ENCODE assay signal across 21 cellular contexts in genomic region chr11:65657426-65657825, GRCh38. TPM values are rescaled to one million over a fixed set of nuclear protein-coding genes. Genes with fewer than 3 reads are reported as not detected.
DNase-seq lines count a peak whose midpoint lies in the region; ATAC-seq and TF ChIP-seq lines count a peak whose summit lies in the region.
"Had no signal": no experiment of that assay in that cellular context is flagged by ENCODE, and none has a peak within 500 bp of the region (broad histone marks: within the 10 kb centered on the region; RNA-seq: fewer than 3 reads in every experiment).

No MANE protein-coding gene starts in this region.

- no peak for DNase-seq in activated CD8-positive, alpha-beta T cell treated with anti-CD3 and anti-CD28 coated beads for 36 hours
- DNase-seq in activated CD8-positive, alpha-beta T cell treated with anti-CD3 and anti-CD28 coated beads, Interleukin-2, amount 10 ng/mL, durations not matched to agents 7 days and 5 days = no peak
- DNase-seq in RWPE1 (ENCODE audit: low spot score) = no peak
- no peak for DNase-seq in chondrocyte (ENCODE audit: low spot score)
- no peak for DNase-seq in neural progenitor cell (ENCODE audit: low spot score)
- no peak for DNase-seq in NCI-H146 (lab: John Stamatoyannopoulos, UW)
- no peak for DNase-seq in NCI-H1436 treated with DMSO at 0.1 percent for 48 hours (lab: John Stamatoyannopoulos, UW)
- no peak for DNase-seq in pons (ENCODE audit: low spot score)
- DNase-seq: activated CD4-positive, CD25-positive, alpha-beta regulatory T cell treated with anti-CD3 and anti-CD28 coated beads, Interleukin-2, amount 50 U/mL, for 72 hours; BE2C; endodermal cell; left cardiac atrium; mesendoderm; NCI-H1048; NCI-H2029 treated with DMSO at 0.1 percent for 48 hours; NCI-H226; NCI-H748 treated with DMSO at 0.1 percent for 48 hours; stimulated activated CD4-positive, alpha-beta T cell treated with anti-CD3 and anti-CD28 coated beads, Interleukin-15, amount 100 ng/mL, for 24 hours; upper lobe of right lung had no signal

- H3K4me1 Mint-ChIP-seq in activated CD8-positive, alpha-beta T cell treated with anti-CD3 and anti-CD28 coated beads for 36 hours (ENCODE audit: low read depth) = peaks cover 58% of the 10 kb centered on the region
- peaks cover 50% of the 10 kb centered on the region for H3K4me1 Mint-ChIP-seq in activated CD8-positive, alpha-beta T cell treated with anti-CD3 and anti-CD28 coated beads, Interleukin-2, amount 10 ng/mL, durations not matched to agents 7 days and 5 days (ENCODE audit: low read depth)
- peaks cover 28% of the 10 kb centered on the region for H3K4me1 Mint-ChIP-seq in chondrocyte (ENCODE audit: low read depth)
- peaks cover 19% of the 10 kb centered on the region for H3K4me1 Mint-ChIP-seq in neural progenitor cell

- H3K27me3 ChIP-seq in neural progenitor cell = no peaks in the 10 kb centered on the region
- H3K27me3 ChIP-seq: BE2C, upper lobe of right lung had no signal

- peaks cover 55% of the 10 kb centered on the region for H3K36me3 Mint-ChIP-seq in activated CD8-positive, alpha-beta T cell treated with anti-CD3 and anti-CD28 coated beads for 36 hours (ENCODE audit: low read depth)
- peaks cover 75% of the 10 kb centered on the region for H3K36me3 Mint-ChIP-seq in activated CD8-positive, alpha-beta T cell treated with anti-CD3 and anti-CD28 coated beads, Interleukin-2, amount 10 ng/mL, durations not matched to agents 7 days and 5 days (ENCODE audit: low read depth)
- H3K36me3 Mint-ChIP-seq in chondrocyte (ENCODE audit: low read depth) (peaks cover 37% of the 10 kb centered on the region), neural progenitor cell (peaks cover 42% of the 10 kb centered on the region)

- no peaks in the 10 kb centered on the region for H3K36me3 ChIP-seq in neural progenitor cell

- H3K9me3 ChIP-seq in neural progenitor cell (ENCODE audit: low read depth) = no peaks in the 10 kb centered on the region
- H3K9me3 ChIP-seq: BE2C, upper lobe of right lung had no signal

- H3F3A ChIP-seq in neural progenitor cell (ENCODE audit: low read depth) = peaks cover 24% of the 10 kb centered on the region

- ATAC-seq in activated CD8-positive, alpha-beta T cell treated with anti-CD3 and anti-CD28 coated beads for 36 hours = no peak
- ATAC-seq in activated CD8-positive, alpha-beta T cell treated with anti-CD3 and anti-CD28 coated beads, Interleukin-2, amount 10 ng/mL, durations not matched to agents 7 days and 5 days = no peak
- ATAC-seq: left cardiac atrium, sciatic nerve, upper lobe of right lung had no signal

- H3K27me3 Mint-ChIP-seq in activated CD8-positive, alpha-beta T cell treated with anti-CD3 and anti-CD28 coated beads for 36 hours = no peaks in the 10 kb centered on the region
- H3K27me3 Mint-ChIP-seq in activated CD8-positive, alpha-beta T cell treated with anti-CD3 and anti-CD28 coated beads, Interleukin-2, amount 10 ng/mL, durations not matched to agents 7 days and 5 days (ENCODE audit: low read depth) = no peaks in the 10 kb centered on the region
- H3K27me3 Mint-ChIP-seq in chondrocyte (ENCODE audit: low read depth) (no peaks in the 10 kb centered on the region), neural progenitor cell (ENCODE audit: insufficient read depth, low read depth) (peaks cover 3% of the 10 kb centered on the region)
- H3K27me3 Mint-ChIP-seq: brain had no signal

- intact Hi-C loops in activated CD8-positive, alpha-beta T cell treated with anti-CD3 and anti-CD28 coated beads for 36 hours (cut with micrococcal nuclease) = no loop called here

- peak overlapping the region; percentile 28 for H3K27ac ChIP-seq in RWPE1
- H3K27ac ChIP-seq in neural progenitor cell = no peak overlapping the region
- H3K27ac ChIP-seq: upper lobe of right lung had no signal

- no peak overlapping the region for H3K4me3 ChIP-seq in neural progenitor cell
- H3K4me3 ChIP-seq: upper lobe of right lung had no signal

- peaks cover 6% of the 10 kb centered on the region for H4K20me1 ChIP-seq in neural progenitor cell (ENCODE audit: low read depth)

- no peaks in the 10 kb centered on the region for H3K9me3 Mint-ChIP-seq in activated CD8-positive, alpha-beta T cell treated with anti-CD3 and anti-CD28 coated beads for 36 hours
- no peaks in the 10 kb centered on the region for H3K9me3 Mint-ChIP-seq in activated CD8-positive, alpha-beta T cell treated with anti-CD3 and anti-CD28 coated beads, Interleukin-2, amount 10 ng/mL, durations not matched to agents 7 days and 5 days (ENCODE audit: insufficient read depth)
- no peaks in the 10 kb centered on the region for H3K9me3 Mint-ChIP-seq in chondrocyte (ENCODE audit: low read depth)
- no peaks in the 10 kb centered on the region for H3K9me3 Mint-ChIP-seq in neural progenitor cell
- H3K9me3 Mint-ChIP-seq: brain, endodermal cell had no signal

- H3K4me1 ChIP-seq in neural progenitor cell = peaks cover 11% of the 10 kb centered on the region

- no peak for TF ChIP-seq CTCF in activated CD8-positive, alpha-beta T cell treated with anti-CD3 and anti-CD28 coated beads for 36 hours (IDR thresholded peaks at IDR 0.05)
- no peak for TF ChIP-seq CTCF in RWPE1 (conservative IDR thresholded peaks at IDR 0.05; ENCODE audit: low read depth)
- no peak for TF ChIP-seq CTCF in chondrocyte (IDR thresholded peaks at IDR 0.05)
- no peak for TF ChIP-seq CTCF in neural progenitor cell (IDR thresholded peaks at IDR 0.05)

- POLR2A ChIA-PET in activated CD8-positive, alpha-beta T cell treated with anti-CD3 and anti-CD28 coated beads for 36 hours (lab: Charles Lee) = interaction anchor here (1.0 to 21.3 kb wide), 3 partner anchors 14 to 69 kb away, joined by 3 to 320 read pairs (median 5); partner anchors contain the start of gene SIPA1
- POLR2A ChIA-PET in activated CD8-positive, alpha-beta T cell treated with anti-CD3 and anti-CD28 coated beads, Interleukin-2, amount 10 ng/mL, durations not matched to agents 7 days and 5 days (lab: Charles Lee) = interaction anchor here (0.8 kb wide), 1 partner anchor 202 kb away, joined by 3 read pairs; no protein-coding TSS in a partner anchor
- POLR2A ChIA-PET in RWPE1 (lab: Yijun Ruan, JAX; ENCODE audit: low non-redundant PET) = no interaction called here

- CTCF ChIA-PET in activated CD8-positive, alpha-beta T cell treated with anti-CD3 and anti-CD28 coated beads for 36 hours (lab: Charles Lee) = no interaction called here
- CTCF ChIA-PET in activated CD8-positive, alpha-beta T cell treated with anti-CD3 and anti-CD28 coated beads, Interleukin-2, amount 10 ng/mL, durations not matched to agents 7 days and 5 days (lab: Charles Lee) = interaction anchor here (1.0 kb wide), 1 partner anchor 25 kb away, joined by 3 read pairs; no protein-coding TSS in a partner anchor
- CTCF ChIA-PET in RWPE1 (lab: Yijun Ruan, JAX) = no interaction called here

- H3K4me2 ChIP-seq in neural progenitor cell = no peak overlapping the region

- no peak overlapping the region for H3K9ac ChIP-seq in neural progenitor cell

- no peak overlapping the region for H3K4me3 Mint-ChIP-seq in activated CD8-positive, alpha-beta T cell treated with anti-CD3 and anti-CD28 coated beads for 36 hours
- no peak overlapping the region for H3K4me3 Mint-ChIP-seq in activated CD8-positive, alpha-beta T cell treated with anti-CD3 and anti-CD28 coated beads, Interleukin-2, amount 10 ng/mL, durations not matched to agents 7 days and 5 days
- H3K4me3 Mint-ChIP-seq in chondrocyte (ENCODE audit: unreplicated experiment) = no peak overlapping the region
- H3K4me3 Mint-ChIP-seq in neural progenitor cell = peak overlapping the region; percentile 57
- H3K4me3 Mint-ChIP-seq: endodermal cell had no signal

- no peak overlapping the region for H2AFZ ChIP-seq in neural progenitor cell (replicated peaks)

- peak overlapping the region; percentile 62 for H3K27ac Mint-ChIP-seq in activated CD8-positive, alpha-beta T cell treated with anti-CD3 and anti-CD28 coated beads for 36 hours
- H3K27ac Mint-ChIP-seq in activated CD8-positive, alpha-beta T cell treated with anti-CD3 and anti-CD28 coated beads, Interleukin-2, amount 10 ng/mL, durations not matched to agents 7 days and 5 days = no peak overlapping the region
- H3K27ac Mint-ChIP-seq in chondrocyte (ENCODE audit: unreplicated experiment) (peak overlapping the region; percentile 10), neural progenitor cell (no peak overlapping the region)
- H3K27ac Mint-ChIP-seq: endodermal cell had no signal

- peaks cover 15% of the 10 kb centered on the region for H3K79me2 ChIP-seq in neural progenitor cell (ENCODE audit: low read depth)

RNA-seq across cellular contexts. Expression of gene RELA, which starts 5.3 kb away (rescaled TPM):
- total RNA-seq in activated CD8-positive, alpha-beta T cell treated with anti-CD3 and anti-CD28 coated beads for 36 hours = 10 to 100 TPM; 65.6 to 72.5 TPM
- 10 to 100 TPM; 72.5 to 82.4 TPM for total RNA-seq in activated CD8-positive, alpha-beta T cell treated with anti-CD3 and anti-CD28 coated beads, Interleukin-2, amount 10 ng/mL, durations not matched to agents 7 days and 5 days
- total RNA-seq in chondrocyte (65.3 to 73.6 TPM (median 72.7 TPM) in 3 replicates), neural progenitor cell (ENCODE audit: low replicate concordance) (11.0 and 14.7 TPM in 2 replicates)

RNA-seq across cellular contexts. Expression of gene SIPA1, which starts 19.5 kb away (rescaled TPM):
- total RNA-seq in activated CD8-positive, alpha-beta T cell treated with anti-CD3 and anti-CD28 coated beads for 36 hours = 100 to 1,000 TPM; 172 to 180 TPM
- 100 to 1,000 TPM; 245 to 274 TPM for total RNA-seq in activated CD8-positive, alpha-beta T cell treated with anti-CD3 and anti-CD28 coated beads, Interleukin-2, amount 10 ng/mL, durations not matched to agents 7 days and 5 days
- total RNA-seq in chondrocyte = 22.7 to 33.3 TPM (median 27.4 TPM) in 3 replicates
- total RNA-seq in neural progenitor cell (ENCODE audit: low replicate concordance) = 4.7 and 16.4 TPM in 2 replicates

RNA-seq across cellular contexts. Expression of gene PCNX3, which starts 41.9 kb away (rescaled TPM):
- 10 to 100 TPM; 34.3 to 34.4 TPM for total RNA-seq in activated CD8-positive, alpha-beta T cell treated with anti-CD3 and anti-CD28 coated beads for 36 hours
- total RNA-seq in activated CD8-positive, alpha-beta T cell treated with anti-CD3 and anti-CD28 coated beads, Interleukin-2, amount 10 ng/mL, durations not matched to agents 7 days and 5 days = 10 to 100 TPM; 50.1 to 54.8 TPM
- total RNA-seq in chondrocyte (32.6 to 57.7 TPM (median 36.3 TPM) in 3 replicates), neural progenitor cell (ENCODE audit: low replicate concordance) (6.6 and 19.3 TPM in 2 replicates)

RNA-seq across cellular contexts. Expression of gene MAP3K11, which starts 43.4 kb away (rescaled TPM):
- total RNA-seq in activated CD8-positive, alpha-beta T cell treated with anti-CD3 and anti-CD28 coated beads for 36 hours = 10 to 100 TPM; 40.3 to 45.6 TPM
- 10 to 100 TPM; 56.7 to 66.5 TPM for total RNA-seq in activated CD8-positive, alpha-beta T cell treated with anti-CD3 and anti-CD28 coated beads, Interleukin-2, amount 10 ng/mL, durations not matched to agents 7 days and 5 days
- 30.2 to 34.6 TPM (median 31.6 TPM) in 3 replicates for total RNA-seq in chondrocyte
- total RNA-seq in neural progenitor cell (ENCODE audit: low replicate concordance) = 9.9 and 42.0 TPM in 2 replicates

RNA-seq across cellular contexts. Expression of gene KAT5, which starts 54.6 kb away (rescaled TPM):
- total RNA-seq in activated CD8-positive, alpha-beta T cell treated with anti-CD3 and anti-CD28 coated beads for 36 hours = 10 to 100 TPM; 67.7 to 71.8 TPM
- 10 to 100 TPM; 63.2 to 68.7 TPM for total RNA-seq in activated CD8-positive, alpha-beta T cell treated with anti-CD3 and anti-CD28 coated beads, Interleukin-2, amount 10 ng/mL, durations not matched to agents 7 days and 5 days
- total RNA-seq in chondrocyte = 39.9 to 53.6 TPM (median 43.2 TPM) in 3 replicates
- total RNA-seq in neural progenitor cell (ENCODE audit: low replicate concordance) = 21.0 and 41.7 TPM in 2 replicates

Comparison
In these comparisons a context has a peak if more than half of its experiments do, and no peak if none do; other contexts are left out.
1. H3K27ac Mint-ChIP-seq: peak in activated CD8-positive, alpha-beta T cell treated with anti-CD3 and anti-CD28 coated beads for 36 hours (single experiment) and chondrocyte (single experiment); none in activated CD8-positive, alpha-beta T cell treated with anti-CD3 and anti-CD28 coated beads, Interleukin-2, amount 10 ng/mL, durations not matched to agents 7 days and 5 days (single experiment) and neural progenitor cell (single experiment).